In genomic region chr17:49216953-49217650, GRCh38 we compare ENCODE assay signal across 1 cellular context.
TF ChIP-seq lines count a peak whose summit lies in the region.

No MANE protein-coding gene starts in this region.

TF ChIP-seq in HEK293, 187 proteins besides CTCF, POLR2A, EP300 and RAD21 (continued from another document):
- TF ChIP-seq, protein P1, sequence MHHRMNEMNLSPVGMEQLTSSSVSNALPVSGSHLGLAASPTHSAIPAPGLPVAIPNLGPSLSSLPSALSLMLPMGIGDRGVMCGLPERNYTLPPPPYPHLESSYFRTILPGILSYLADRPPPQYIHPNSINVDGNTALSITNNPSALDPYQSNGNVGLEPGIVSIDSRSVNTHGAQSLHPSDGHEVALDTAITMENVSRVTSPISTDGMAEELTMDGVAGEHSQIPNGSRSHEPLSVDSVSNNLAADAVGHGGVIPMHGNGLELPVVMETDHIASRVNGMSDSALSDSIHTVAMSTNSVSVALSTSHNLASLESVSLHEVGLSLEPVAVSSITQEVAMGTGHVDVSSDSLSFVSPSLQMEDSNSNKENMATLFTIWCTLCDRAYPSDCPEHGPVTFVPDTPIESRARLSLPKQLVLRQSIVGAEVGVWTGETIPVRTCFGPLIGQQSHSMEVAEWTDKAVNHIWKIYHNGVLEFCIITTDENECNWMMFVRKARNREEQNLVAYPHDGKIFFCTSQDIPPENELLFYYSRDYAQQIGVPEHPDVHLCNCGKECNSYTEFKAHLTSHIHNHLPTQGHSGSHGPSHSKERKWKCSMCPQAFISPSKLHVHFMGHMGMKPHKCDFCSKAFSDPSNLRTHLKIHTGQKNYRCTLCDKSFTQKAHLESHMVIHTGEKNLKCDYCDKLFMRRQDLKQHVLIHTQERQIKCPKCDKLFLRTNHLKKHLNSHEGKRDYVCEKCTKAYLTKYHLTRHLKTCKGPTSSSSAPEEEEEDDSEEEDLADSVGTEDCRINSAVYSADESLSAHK (tag by site-specific recombination; IDR thresholded peaks at IDR 0.05): no peak
- TF ChIP-seq ZNF521 (tag by site-specific recombination; IDR thresholded peaks at IDR 0.05): no peak
